ENCODE assay signal across 8 cellular contexts in the genomic region with DNA sequence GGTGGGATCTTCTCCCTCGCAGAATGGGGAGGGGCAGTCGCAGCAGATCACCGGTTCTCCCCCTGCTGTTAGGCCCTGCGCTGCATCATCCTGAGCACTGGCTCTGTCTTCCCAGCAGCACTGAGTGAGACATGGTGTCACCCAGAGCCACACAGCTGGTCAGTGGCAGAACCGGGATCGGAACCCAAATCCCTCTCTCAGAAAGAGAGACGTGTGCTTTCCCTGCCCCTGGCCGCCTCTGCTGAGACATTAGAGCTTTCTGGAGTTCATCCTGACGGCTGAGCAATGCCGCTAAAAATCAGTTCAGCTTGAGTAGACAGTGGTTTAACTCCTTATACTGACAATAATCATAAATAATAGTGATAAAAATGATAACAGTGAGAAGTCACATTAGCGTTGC.
"Had no signal": no experiment of that assay in that cellular context is flagged by ENCODE, and none has a peak within 500 bp of the region (broad histone marks: within the 10 kb centered on the region; RNA-seq: fewer than 3 reads in every experiment).

No MANE protein-coding gene starts in this region.

- H3K9ac ChIP-seq: GM23248 had no signal

- DNase-seq: GOT3, HFFc6, KBM-7 had no signal

- H3K9me3 ChIP-seq: HAP-1 had no signal

- ATAC-seq: HCT116, HepG2 had no signal

- H2AFZ ChIP-seq: GM23248 had no signal

- H3K27ac ChIP-seq: GM23248, HL-60 had no signal

- FAIRE-seq: HepG2 had no signal

- H3K4me1 ChIP-seq: HAP-1 had no signal

- H3K4me3 ChIP-seq: GM23248, HAP-1 had no signal
